ENCODE assay signal across 13 cellular contexts in the genomic region with DNA sequence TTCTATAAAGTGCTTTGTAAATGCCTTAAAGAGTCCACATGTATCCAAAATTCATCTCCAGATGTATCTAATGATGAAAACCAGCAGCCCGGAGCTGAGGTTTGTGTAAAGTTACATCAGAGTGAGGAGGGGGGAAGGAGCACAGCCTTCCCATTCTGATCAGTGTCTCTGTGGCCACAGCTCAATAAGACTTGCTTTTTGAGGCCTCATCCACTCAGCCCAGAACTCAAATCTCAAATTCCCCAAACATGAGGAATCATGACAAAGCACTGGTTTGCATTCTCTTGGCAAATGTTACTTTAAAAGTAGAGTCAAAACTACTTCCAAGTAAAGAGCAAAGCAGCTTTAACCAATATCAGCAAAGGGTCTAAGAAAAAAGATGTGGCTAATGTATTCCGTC. TPM values are rescaled to one million over a fixed set of nuclear protein-coding genes. Genes with fewer than 3 reads are reported as not detected.
DNase-seq lines count a peak whose midpoint lies in the region; ATAC-seq, FAIRE-seq and TF ChIP-seq lines count a peak whose summit lies in the region.
"Had no signal": no experiment of that assay in that cellular context is flagged by ENCODE, and none has a peak within 500 bp of the region (broad histone marks: within the 10 kb centered on the region; RNA-seq: fewer than 3 reads in every experiment).

No MANE protein-coding gene starts in this region.

- no peak overlapping the region for H3K4me3 Mint-ChIP-seq in activated CD4-positive, alpha-beta memory T cell treated with anti-CD3 and anti-CD28 coated beads, Interleukin-2, amount 10 ng/mL, durations not matched to agents 7 days and 5 days

- H3K9me3 Mint-ChIP-seq in activated CD4-positive, alpha-beta memory T cell treated with anti-CD3 and anti-CD28 coated beads, Interleukin-2, amount 10 ng/mL, durations not matched to agents 7 days and 5 days, result no peaks in the 10 kb centered on the region

- H3K36me3 ChIP-seq in right atrium auricular region (no peaks in the 10 kb centered on the region), bronchial epithelial cell (ENCODE audit: control insufficient read depth, insufficient read depth, low read length) (no peaks in the 10 kb centered on the region), mesodermal cell (ENCODE audit: control insufficient read depth, insufficient read depth, low read length) (no peaks in the 10 kb centered on the region)
- H3K36me3 ChIP-seq: neutrophil had no signal

- no peaks in the 10 kb centered on the region for H3K27me3 Mint-ChIP-seq in activated CD4-positive, alpha-beta memory T cell treated with anti-CD3 and anti-CD28 coated beads, Interleukin-2, amount 10 ng/mL, durations not matched to agents 7 days and 5 days

- H3K27me3 ChIP-seq in right atrium auricular region, result no peaks in the 10 kb centered on the region
- no peaks in the 10 kb centered on the region for H3K27me3 ChIP-seq in bronchial epithelial cell (ENCODE audit: control insufficient read depth, insufficient read depth, low read length)

- POLR2A ChIA-PET in activated CD4-positive, alpha-beta memory T cell treated with anti-CD3 and anti-CD28 coated beads, Interleukin-2, amount 10 ng/mL, durations not matched to agents 7 days and 5 days (lab: Charles Lee), result no interaction called here

- no peak overlapping the region for H3K27ac Mint-ChIP-seq in activated CD4-positive, alpha-beta memory T cell treated with anti-CD3 and anti-CD28 coated beads, Interleukin-2, amount 10 ng/mL, durations not matched to agents 7 days and 5 days

- H3K4me1 ChIP-seq in right atrium auricular region (peaks cover 0 to 20% of the 10 kb centered on the region in 2 donors), mesodermal cell (ENCODE audit: control insufficient read depth, insufficient read depth, low read length, poor library complexity, severe bottlenecking) (peaks cover 43% of the 10 kb centered on the region)

- intact Hi-C loops in left ventricle myocardium superior (cut with micrococcal nuclease), result no loop called here

- WGBS in mesodermal cell (ENCODE audit: insufficient coverage in 2 of 2), 2 experiments, result 88 to 100% methylated on average over 1 of the region's 2 CpGs

- H3K4me3 ChIP-seq in right atrium auricular region (no peak overlapping the region), bronchial epithelial cell (ENCODE audit: low read depth, low read length) (no peak overlapping the region), mesodermal cell (ENCODE audit: extremely low read depth, insufficient read depth, low read length, poor library complexity, severe bottlenecking) (no peak overlapping the region)

- H3K36me3 Mint-ChIP-seq in activated CD4-positive, alpha-beta memory T cell treated with anti-CD3 and anti-CD28 coated beads, Interleukin-2, amount 10 ng/mL, durations not matched to agents 7 days and 5 days (ENCODE audit: low read depth), result no peaks in the 10 kb centered on the region

- no peaks in the 10 kb centered on the region for H3K4me1 Mint-ChIP-seq in activated CD4-positive, alpha-beta memory T cell treated with anti-CD3 and anti-CD28 coated beads, Interleukin-2, amount 10 ng/mL, durations not matched to agents 7 days and 5 days

- ATAC-seq in left ventricle myocardium superior, result no peak
- ATAC-seq in HG03045 (IDR thresholded peaks at IDR 0.05; ENCODE audit: unreplicated experiment), result no peak

- no peak for FAIRE-seq in bronchial epithelial cell (lab: Jason Lieb, UNC)
- FAIRE-seq: A204.1 had no signal

- CTCF ChIA-PET in activated CD4-positive, alpha-beta memory T cell treated with anti-CD3 and anti-CD28 coated beads, Interleukin-2, amount 10 ng/mL, durations not matched to agents 7 days and 5 days (lab: Charles Lee), result no interaction called here

- H3K9me3 ChIP-seq in right atrium auricular region (no peaks in the 10 kb centered on the region), mesodermal cell (ENCODE audit: control insufficient read depth, low read length) (no peaks in the 10 kb centered on the region)
- H3K9me3 ChIP-seq: neutrophil had no signal

- TF ChIP-seq CTCF in right atrium auricular region (IDR thresholded peaks at IDR 0.05) (no peak), bronchial epithelial cell (IDR thresholded peaks at IDR 0.05; ENCODE audit: insufficient read depth, low read length, severe bottlenecking) (no peak)

- DNase-seq in right atrium auricular region (ENCODE audit: low spot score) (no peak), left ventricle myocardium superior (no peak), bronchial epithelial cell (ENCODE audit: low read depth) (peak; percentile 58), iPS-NIHi7 (ENCODE audit: extremely low spot score) (no peak), NCI-H1417 treated with DMSO at 0.1 percent for 48 hours (lab: John Stamatoyannopoulos, UW) (no peak)
- no peak for DNase-seq in activated CD4-positive, alpha-beta memory T cell treated with anti-CD3 and anti-CD28 coated beads, Interleukin-2, amount 10 ng/mL, durations not matched to agents 7 days and 5 days
- DNase-seq: cortex of kidney, GF-D8, NCI-H1694 treated with DMSO at 0.1 percent for 48 hours had no signal

- H3K27ac ChIP-seq in right atrium auricular region (peak overlapping the region; percentile 2 to 78), mesodermal cell (ENCODE audit: low read depth, low read length, severe bottlenecking) (peak overlapping the region; percentile 81)
- H3K27ac ChIP-seq: neutrophil had no signal

RNA-seq across cellular contexts. Expression of gene CCN1, which starts 30.8 kb away (rescaled TPM):
- 100 to 1,000 TPM in 1 of 2 donors, 10 to 100 TPM in 1; 41.8 to 156 TPM for total RNA-seq in right atrium auricular region
- 32.6 TPM for total RNA-seq in left ventricle myocardium superior
- 5.1 and 6.1 TPM in 2 replicates for total RNA-seq in bronchial epithelial cell
- polyA plus RNA-seq in mesodermal cell (2013, experiment 1 of 2), result 311 TPM
- 252 TPM for polyA plus RNA-seq in mesodermal cell (2013, experiment 2 of 2)
- not detected for total RNA-seq in activated CD4-positive, alpha-beta memory T cell treated with anti-CD3 and anti-CD28 coated beads, Interleukin-2, amount 10 ng/mL, durations not matched to agents 7 days and 5 days
